Comparison of ENCODE assay signal across 8 cellular contexts in genomic region chr18:23133860-23134779, GRCh38. TPM values are rescaled to one million over a fixed set of nuclear protein-coding genes. Genes with fewer than 3 reads are reported as not detected.
DNase-seq lines count a peak whose midpoint lies in the region; ATAC-seq and TF ChIP-seq lines count a peak whose summit lies in the region.

No MANE protein-coding gene starts in this region.

- H3K79me2 ChIP-seq in mammary epithelial cell (ENCODE audit: insufficient read depth, low read length), result no peaks in the 10 kb centered on the region

- 8% methylated on average over 17 of the region's 18 CpGs for WGBS in mammary epithelial cell (ENCODE audit: low coverage, missing lambda C conversion rate)
- WGBS in urinary bladder, result 59% methylated on average over 18 of the region's 18 CpGs

- H3K4me3 Mint-ChIP-seq in CD4-positive, alpha-beta T cell, result peak overlapping the region; percentile 80
- H3K4me3 Mint-ChIP-seq in mesothelial cell of epicardium, result peak overlapping the region; percentile 78

- H3K36me3 Mint-ChIP-seq in CD4-positive, alpha-beta T cell (ENCODE audit: low read depth), result no peaks in the 10 kb centered on the region
- H3K36me3 Mint-ChIP-seq in mesothelial cell of epicardium, result no peaks in the 10 kb centered on the region

- H3K27ac ChIP-seq in CD4-positive, alpha-beta T cell (ENCODE audit: low read depth, low read length), result no peak overlapping the region
- H3K27ac ChIP-seq in Peyer's patch, result peak overlapping the region in 1 of 4 donors; percentile 80
- H3K27ac ChIP-seq in mammary epithelial cell (ENCODE audit: insufficient read depth, low read depth, low read length), result peak overlapping the region; percentile 13
- H3K27ac ChIP-seq in urinary bladder (ENCODE audit: low read depth), result no peak overlapping the region

- ATAC-seq in CD4-positive, alpha-beta T cell (ENCODE audit: poor library complexity), result peak; percentile 51

- dilution Hi-C loops in mammary epithelial cell (cut with HindIII; ENCODE audit: low sequenced_read_pairs), result loop anchor here (5.0 kb wide), 1 partner anchor 248 kb away; no protein-coding TSS in a partner anchor

- no peak overlapping the region for H3K27ac Mint-ChIP-seq in CD4-positive, alpha-beta T cell
- peak overlapping the region; percentile 64 for H3K27ac Mint-ChIP-seq in mesothelial cell of epicardium

- BruUV-seq in mammary epithelial cell (replicated peaks; lab: Mats Ljungman, UMichigan), result no TSS peak

- H2AFZ ChIP-seq in mammary epithelial cell (ENCODE audit: low read depth, low read length), result peak overlapping the region; percentile 96

- no peaks in the 10 kb centered on the region for H4K20me1 ChIP-seq in mammary epithelial cell (ENCODE audit: insufficient read depth, low read length)

- peak in 3 of 10 experiments; percentile 15 to 37 (median 16) for DNase-seq in CD4-positive, alpha-beta T cell
- peak; percentile 64 for DNase-seq in GM19240 (ENCODE audit: insufficient read length, low spot score)
- peak; percentile 82 for DNase-seq in HuH-7.5 (ENCODE audit: low spot score)
- DNase-seq in Peyer's patch, result peak in 2 of 3 donors; percentile 63 to 66
- peak; percentile 42 for DNase-seq in mammary epithelial cell
- DNase-seq in mesothelial cell of epicardium (ENCODE audit: low spot score in 2 of 2, unreplicated experiment in 2 of 2), result no peak
- DNase-seq in GDM1 (lab: John Stamatoyannopoulos, UW), result no peak

- peaks cover 57% of the 10 kb centered on the region for H3K27me3 Mint-ChIP-seq in CD4-positive, alpha-beta T cell
- peaks cover 22% of the 10 kb centered on the region for H3K27me3 Mint-ChIP-seq in mesothelial cell of epicardium (ENCODE audit: low read depth)

- intact Hi-C loops in CD4-positive, alpha-beta T cell (cut with DNase I, micrococcal nuclease), result loop anchor here (5.0 to 10.0 kb wide), 9 partner anchors 59 to 678 kb away; partner anchors contain the start of genes RBBP8 (in 1 of the 2) and RMC1 (in 1 of the 2)
- intact Hi-C loops in mammary epithelial cell (cut with micrococcal nuclease), result loop anchor here (2.0 to 10.0 kb wide), 4 partner anchors 103 to 571 kb away; partner anchors contain the start of genes NPC1 and RMC1

- TF ChIP-seq POLR2A in Peyer's patch (IDR thresholded peaks at IDR 0.05), result peak in 1 of 2 donors; percentile 16

- CTCF ChIA-PET in CD4-positive, alpha-beta T cell (lab: Charles Lee), result interaction anchor here (0.6 kb wide), 1 partner anchor 126 kb away, joined by 3 read pairs; no protein-coding TSS in a partner anchor
- CTCF ChIA-PET in mammary epithelial cell (lab: Charles Lee; ENCODE audit: low non-redundant PET), result no interaction called here

- peaks cover 44% of the 10 kb centered on the region for H3K27me3 ChIP-seq in CD4-positive, alpha-beta T cell (ENCODE audit: control insufficient read depth, insufficient read depth, low read length)
- no peaks in the 10 kb centered on the region for H3K27me3 ChIP-seq in Peyer's patch
- H3K27me3 ChIP-seq in mammary epithelial cell (ENCODE audit: insufficient read depth, low read length), result no peaks in the 10 kb centered on the region

- H3K36me3 ChIP-seq in Peyer's patch (no peaks in the 10 kb centered on the region), mammary epithelial cell (ENCODE audit: insufficient read depth, low read length) (no peaks in the 10 kb centered on the region), urinary bladder (ENCODE audit: insufficient read depth) (no peaks in the 10 kb centered on the region)

- H3K4me3 ChIP-seq in Peyer's patch (peak overlapping the region in 2 of 4 donors; percentile 59 to 80), mammary epithelial cell (replicated peaks in 1 of 3; ENCODE audit: insufficient read depth in 1 of 3, low read depth in 2 of 3, low read length in 3 of 3) (peak overlapping the region in 2 of 3 experiments; percentile 62 to 74), urinary bladder (ENCODE audit: low read depth, low read length) (peak overlapping the region; percentile 89)

- POLR2A ChIA-PET in CD4-positive, alpha-beta T cell (lab: Charles Lee), result interaction anchor here (1.0 to 1.3 kb wide), 2 partner anchors 63 to 84 kb away, joined by 3 to 4 read pairs; no protein-coding TSS in a partner anchor

- peaks cover 23% of the 10 kb centered on the region for H3K4me1 Mint-ChIP-seq in CD4-positive, alpha-beta T cell (ENCODE audit: low read depth)
- H3K4me1 Mint-ChIP-seq in mesothelial cell of epicardium, result peaks cover 46% of the 10 kb centered on the region

- H3K4me1 ChIP-seq in Peyer's patch (peaks cover 0 to 34% (median 16%) of the 10 kb centered on the region in 4 donors), mammary epithelial cell (ENCODE audit: insufficient read depth, low read length) (peaks cover 30% of the 10 kb centered on the region), urinary bladder (ENCODE audit: insufficient read depth) (no peaks in the 10 kb centered on the region)

- H3K9me3 Mint-ChIP-seq in CD4-positive, alpha-beta T cell, result no peaks in the 10 kb centered on the region
- H3K9me3 Mint-ChIP-seq in mesothelial cell of epicardium, result no peaks in the 10 kb centered on the region

- no peak overlapping the region for H3K9ac ChIP-seq in mammary epithelial cell (ENCODE audit: insufficient read depth, low read length)

- in situ Hi-C loops in mammary epithelial cell (cut with MboI; ENCODE audit: low sequenced_read_pairs in 2 of 2), result loop anchor here (5.0 to 10.0 kb wide), 4 partner anchors 102 to 281 kb away; no protein-coding TSS in a partner anchor

- H3K9me3 ChIP-seq in CD4-positive, alpha-beta T cell (ENCODE audit: control insufficient read depth, low read length), result no peaks in the 10 kb centered on the region
- H3K9me3 ChIP-seq in Peyer's patch (no peaks in the 10 kb centered on the region), mammary epithelial cell (replicated peaks; ENCODE audit: insufficient read depth, low read length) (no peaks in the 10 kb centered on the region)

- TF ChIP-seq CTCF in CD4-positive, alpha-beta T cell (IDR thresholded peaks at IDR 0.05), result no peak
- TF ChIP-seq CTCF in Peyer's patch (IDR thresholded peaks at IDR 0.05) (no peak), mammary epithelial cell (conservative IDR thresholded peaks at IDR 0.05 in 1 of 2, IDR thresholded peaks at IDR 0.05 in 1 of 2; ENCODE audit: extremely low read depth in 1 of 2, insufficient read depth in 1 of 2, low read depth in 1 of 2, low read length in 2 of 2) (no peak), mesothelial cell of epicardium (IDR thresholded peaks at IDR 0.05; ENCODE audit: unreplicated experiment) (no peak)

- peak overlapping the region; percentile 93 for H3K4me2 ChIP-seq in mammary epithelial cell (ENCODE audit: insufficient read depth, low read depth, low read length)

RNA-seq across cellular contexts. Expression of gene CABLES1, which starts 1.2 kb away (rescaled TPM):
- not detected for total RNA-seq in CD4-positive, alpha-beta T cell
- 10 to 100 TPM in 3 of 4 donors, 1 to 10 TPM in 1; 6.6 to 28.5 (median 19.5) TPM for total RNA-seq in Peyer's patch
- 1 to 10 TPM; 2.7 to 2.8 TPM for total RNA-seq in mammary epithelial cell
- polyA plus RNA-seq in mammary epithelial cell, result 1.9 TPM
- 6.5 TPM for polyA minus RNA-seq in mammary epithelial cell
- total RNA-seq in mesothelial cell of epicardium, result 11.3 to 12.7 TPM (median 12.0 TPM) in 3 replicates
- 14.6 TPM for total RNA-seq in urinary bladder
- polyA plus RNA-seq in urinary bladder, result 4.5 TPM

Comparison
In these comparisons a context has a peak if more than half of its experiments do, and no peak if none do; other contexts are left out.
1. DNase-seq: peak in GM19240 (single experiment), HuH-7.5 (single experiment), Peyer's patch (2 of 3) and mammary epithelial cell (single experiment); none in mesothelial cell of epicardium (0 of 2) and GDM1 (single experiment).